ENCODE assay signal across 28 cellular contexts in the genomic region with DNA sequence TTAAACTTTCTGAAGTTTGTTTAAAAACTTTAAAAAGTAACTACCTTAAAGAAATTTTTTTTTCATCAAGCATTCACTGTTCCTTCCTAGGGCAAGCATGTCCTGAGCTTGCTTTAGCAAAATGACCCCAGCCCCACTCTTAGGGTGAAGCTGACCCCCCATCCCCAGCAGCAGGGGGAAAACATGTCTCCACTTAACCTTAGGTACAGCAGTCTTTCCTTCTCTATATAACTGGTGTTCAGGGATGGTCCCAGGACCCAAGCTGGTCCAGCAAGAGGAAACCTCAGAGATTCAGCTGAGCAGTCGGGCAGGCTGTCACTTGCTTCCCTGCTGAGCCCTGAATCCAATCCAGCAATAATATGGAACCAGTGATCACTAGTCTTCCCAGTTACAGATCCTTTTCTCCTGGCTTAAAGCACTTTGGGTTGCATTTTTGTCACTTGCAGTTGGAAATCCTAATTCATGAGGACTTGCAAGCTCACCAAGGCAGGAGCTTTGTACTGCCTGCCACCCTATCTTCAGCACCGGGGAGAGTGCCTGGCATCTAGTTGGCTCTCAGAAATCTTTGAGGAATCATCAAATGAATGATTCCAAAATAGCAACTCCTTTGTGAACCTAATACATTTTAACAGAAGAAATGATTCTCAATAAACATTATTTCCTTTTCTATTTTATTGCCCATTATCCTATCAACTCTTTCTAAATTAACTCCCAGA.
"Had no signal": no experiment of that assay in that cellular context is flagged by ENCODE, and none has a peak within 500 bp of the region (broad histone marks: within the 10 kb centered on the region; RNA-seq: fewer than 3 reads in every experiment).

No MANE protein-coding gene starts in this region.

- H3K27ac ChIP-seq: cardiac muscle cell, SJCRH30, SK-N-MC had no signal

- ATAC-seq: activated CD4-positive, alpha-beta T cell treated with anti-CD3 and anti-CD28 coated beads for 36 hours; activated CD8-positive, alpha-beta T cell treated with anti-CD3 and anti-CD28 coated beads, Interleukin-2, amount 10 ng/mL, durations not matched to agents 7 days and 5 days; Panc1 had no signal

- H3K4me3 ChIP-seq: cardiac muscle cell, SJCRH30, SK-N-MC had no signal

- H3K9me3 ChIP-seq: SJCRH30 had no signal

- H3K27me3 ChIP-seq: cardiac muscle cell, SJCRH30 had no signal

- DNase-seq: activated CD4-positive, alpha-beta T cell treated with anti-CD3 and anti-CD28 coated beads for 36 hours; activated CD4-positive, alpha-beta T cell treated with anti-CD3 and anti-CD28 coated beads, Interleukin-2, amount 10 ng/mL, durations not matched to agents 7 days and 5 days; activated CD4-positive, alpha-beta T cell treated with anti-CD3 and anti-CD28 coated beads, Interleukin-2, amount 50 U/mL, for 48 hours; activated CD8-positive, alpha-beta memory T cell treated with anti-CD3 and anti-CD28 coated beads, Interleukin-2, amount 50 U/mL, for 4 hours; activated CD8-positive, alpha-beta T cell treated with anti-CD3 and anti-CD28 coated beads, Interleukin-2, amount 10 ng/mL, durations not matched to agents 7 days and 5 days; activated effector memory CD4-positive, alpha-beta T cell treated with Interleukin-2 at 50 U/mL for 16 hours; activated naive CD4-positive, alpha-beta T cell treated with anti-CD3 and anti-CD28 coated beads, Interleukin-2, amount 10 ng/mL, durations not matched to agents 7 days and 5 days; activated T-cell treated with anti-CD3 and anti-CD28 coated beads, Interleukin-2, amount 50 U/mL, for 48 hours; amniotic stem cell; aorta; Karpas-422; KBM-7; NCI-H1105; NCI-H1417 treated with DMSO at 0.1 percent for 48 hours; NCI-H187 treated with DMSO at 0.1 percent for 48 hours; NCI-H2081; NCI-H2171 treated with DMSO at 0.1 percent for 48 hours; NCI-H446 treated with DMSO at 0.1 percent for 48 hours; NCI-H524; SHP77; SJCRH30; SW 1271; T-helper 1 cell; T-helper 2 cell; T1000 had no signal

- H3K36me3 ChIP-seq: cardiac muscle cell, SJCRH30 had no signal
